Comparison of ENCODE assay signal across 20 cellular contexts in genomic region chr9:118659011-118659410, GRCh38.
"Had no signal": no experiment of that assay in that cellular context is flagged by ENCODE, and none has a peak within 500 bp of the region (broad histone marks: within the 10 kb centered on the region; RNA-seq: fewer than 3 reads in every experiment).

No MANE protein-coding gene starts in this region.

- H3K4me1 ChIP-seq: colonic mucosa, gastrocnemius medialis, heart right ventricle, left lung, lower lobe of right lung had no signal

- ATAC-seq: effector memory CD8-positive, alpha-beta T cell; esophagus mucosa; gastrocnemius medialis; heart right ventricle; left cardiac atrium; left lung; left ventricle myocardium superior; lower lobe of right lung; naive thymus-derived CD4-positive, alpha-beta T cell had no signal

- DNase-seq: colonic mucosa; cortex of kidney; effector CD8-positive, alpha-beta T cell; effector memory CD8-positive, alpha-beta T cell; endodermal cell; erythroblast; foreskin melanocyte; gastrocnemius medialis; glutamatergic neuron; head of caudate nucleus; heart right ventricle; hippocampal formation; left cardiac atrium; left lung; left ventricle myocardium superior; lower lobe of right lung; mesendoderm; midbrain; naive thymus-derived CD4-positive, alpha-beta T cell had no signal

- H3K27me3 ChIP-seq: colonic mucosa, gastrocnemius medialis, heart right ventricle, left lung had no signal

- H3K27ac ChIP-seq: colonic mucosa, gastrocnemius medialis, heart right ventricle, left lung, lower lobe of right lung had no signal

- H3K36me3 ChIP-seq: colonic mucosa, gastrocnemius medialis, heart right ventricle, left lung, lower lobe of right lung had no signal

- H3K4me3 ChIP-seq: colonic mucosa, gastrocnemius medialis, heart right ventricle, left lung, lower lobe of right lung had no signal

- H3K9me3 ChIP-seq: colonic mucosa, gastrocnemius medialis, heart right ventricle, left lung, lower lobe of right lung had no signal
